24 cellular contexts compared by ENCODE assay signal in the genomic region with DNA sequence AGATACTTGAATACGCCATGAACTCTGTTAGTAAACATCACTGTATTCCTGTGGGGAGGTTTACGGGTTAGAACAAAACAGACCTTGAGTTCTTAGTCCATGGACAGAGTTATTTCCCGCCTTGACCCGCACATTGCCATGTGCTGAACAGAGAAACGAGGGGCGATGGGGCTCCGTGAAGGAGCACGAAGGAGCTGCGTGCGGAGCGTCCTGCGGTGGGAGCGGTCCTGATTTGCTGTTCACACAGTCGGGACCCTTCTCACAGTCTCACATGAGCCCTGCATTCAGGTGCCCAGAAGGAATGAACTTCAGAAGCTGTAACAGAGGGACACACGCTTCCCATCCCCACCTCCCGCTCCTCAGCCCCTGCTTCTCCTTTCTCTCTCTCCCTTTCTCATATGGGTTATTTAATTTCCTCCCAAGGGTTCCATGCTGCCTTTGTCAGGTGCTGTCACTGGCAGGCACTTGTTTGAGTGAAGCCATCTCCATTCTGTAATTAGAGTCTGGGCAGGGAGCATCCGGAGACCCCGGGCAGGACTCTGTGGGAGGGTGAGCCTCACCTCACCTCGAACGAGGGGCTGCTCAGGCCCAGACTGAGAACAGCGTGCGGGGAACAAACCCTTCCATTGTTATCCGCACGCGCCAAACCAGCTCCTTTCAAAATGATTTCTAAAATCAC.
A peak's percentile ranks its signal among the peaks of the same experiment; 100 is the strongest.
DNase-seq lines count a peak whose midpoint lies in the region; ATAC-seq, FAIRE-seq and TF ChIP-seq lines count a peak whose summit lies in the region.
"Had no signal": no experiment of that assay in that cellular context is flagged by ENCODE, and none has a peak within 500 bp of the region (broad histone marks: within the 10 kb centered on the region; RNA-seq: fewer than 3 reads in every experiment).

No MANE protein-coding gene starts in this region.

- no peaks in the 10 kb centered on the region for H3K23me2 ChIP-seq in H1 (ENCODE audit: low read depth, low read length)

- no peak overlapping the region for H3K4ac ChIP-seq in H1 (replicated peaks; ENCODE audit: insufficient read length, low read depth, low read length)
- H3K4ac ChIP-seq in neuronal stem cell (ENCODE audit: low read length): no peak overlapping the region

- no peak overlapping the region for H3K14ac ChIP-seq in H1 (ENCODE audit: insufficient read length)
- no peak overlapping the region for H3K14ac ChIP-seq in neuronal stem cell (ENCODE audit: low read length)

- H3K36me3 ChIP-seq in H1 (ENCODE audit: control insufficient read depth in 2 of 4, insufficient read depth in 4 of 4, low read length in 3 of 4): no peaks in the 10 kb centered on the region
- no peaks in the 10 kb centered on the region for H3K36me3 ChIP-seq in neuronal stem cell (replicated peaks in 1 of 2; ENCODE audit: control insufficient read depth in 2 of 2, insufficient read depth in 2 of 2, low read length in 2 of 2)

- no peaks in the 10 kb centered on the region for H3K4me1 Mint-ChIP-seq in activated naive CD4-positive, alpha-beta T cell treated with anti-CD3 and anti-CD28 coated beads, Interleukin-2, amount 10 ng/mL, durations not matched to agents 7 days and 5 days
- H3K4me1 Mint-ChIP-seq in activated naive CD4-positive, alpha-beta T cell treated with anti-CD3 and anti-CD28 coated beads for 36 hours (ENCODE audit: low read depth): no peaks in the 10 kb centered on the region
- peaks cover 4% of the 10 kb centered on the region for H3K4me1 Mint-ChIP-seq in type B pancreatic cell (ENCODE audit: unreplicated experiment)
- H3K4me1 Mint-ChIP-seq: CD8-positive, alpha-beta memory T cell; GM23338 had no signal

- no peak overlapping the region for H3K18ac ChIP-seq in H1 (ENCODE audit: extremely low read depth, low read length)
- no peak overlapping the region for H3K18ac ChIP-seq in neuronal stem cell (ENCODE audit: low read length)

- H2BK15ac ChIP-seq in H1 (ENCODE audit: low read length) (no peak overlapping the region), neuronal stem cell (ENCODE audit: low read length) (no peak overlapping the region)

- H3K56ac ChIP-seq in H1 (replicated peaks; ENCODE audit: insufficient read length, low read depth, low read length): no peak overlapping the region

- no peak overlapping the region for H3K27ac ChIP-seq in H1 (ENCODE audit: low read depth, low read length)
- H3K27ac ChIP-seq in neuronal stem cell (replicated peaks; ENCODE audit: low read length): no peak overlapping the region
- H3K27ac ChIP-seq: C4-2B, KMS-11 had no signal

- H2BK12ac ChIP-seq in H1 (ENCODE audit: low read depth, low read length) (no peak overlapping the region), neuronal stem cell (ENCODE audit: low read length) (no peak overlapping the region)

- CTCF ChIA-PET in activated naive CD4-positive, alpha-beta T cell treated with anti-CD3 and anti-CD28 coated beads, Interleukin-2, amount 10 ng/mL, durations not matched to agents 7 days and 5 days (lab: Charles Lee): no interaction called here
- CTCF ChIA-PET in activated naive CD4-positive, alpha-beta T cell treated with anti-CD3 and anti-CD28 coated beads for 36 hours (lab: Charles Lee): no interaction called here
- CTCF ChIA-PET in H1 (lab: Charles Lee; ENCODE audit: partially characterized antibody): interaction anchor here (1.4 to 6.0 kb wide), 2 partner anchors 13 to 52 kb away, joined by 3 to 21 read pairs; no protein-coding TSS in a partner anchor

- no peak overlapping the region for H2BK20ac ChIP-seq in H1 (ENCODE audit: low read length)

- H3K27me3 Mint-ChIP-seq in activated naive CD4-positive, alpha-beta T cell treated with anti-CD3 and anti-CD28 coated beads, Interleukin-2, amount 10 ng/mL, durations not matched to agents 7 days and 5 days: no peaks in the 10 kb centered on the region
- H3K27me3 Mint-ChIP-seq in activated naive CD4-positive, alpha-beta T cell treated with anti-CD3 and anti-CD28 coated beads for 36 hours (ENCODE audit: low read depth): no peaks in the 10 kb centered on the region
- peaks cover 21% of the 10 kb centered on the region for H3K27me3 Mint-ChIP-seq in type B pancreatic cell

- H2AK5ac ChIP-seq in H1 (ENCODE audit: low read depth, low read length): no peak overlapping the region
- no peak overlapping the region for H2AK5ac ChIP-seq in neuronal stem cell (ENCODE audit: low read depth, low read length)

- FAIRE-seq in H1 (lab: Jason Lieb, UNC): no peak
- FAIRE-seq: G401.6, GM12892, GM18507 had no signal

- H3K4me3 Mint-ChIP-seq in activated naive CD4-positive, alpha-beta T cell treated with anti-CD3 and anti-CD28 coated beads, Interleukin-2, amount 10 ng/mL, durations not matched to agents 7 days and 5 days: no peak overlapping the region
- H3K4me3 Mint-ChIP-seq in activated naive CD4-positive, alpha-beta T cell treated with anti-CD3 and anti-CD28 coated beads for 36 hours: no peak overlapping the region
- no peak overlapping the region for H3K4me3 Mint-ChIP-seq in type B pancreatic cell
- H3K4me3 Mint-ChIP-seq: CD8-positive, alpha-beta memory T cell; GM23338 had no signal

- no peak for TF ChIP-seq CTCF in H1 (IDR thresholded peaks at IDR 0.05; ENCODE audit: control extremely low read depth in 1 of 3, insufficient read depth in 1 of 3, low read depth in 1 of 3, low read length in 3 of 3)
- no peak for TF ChIP-seq CTCF in type B pancreatic cell (conservative IDR thresholded peaks at IDR 0.05)

- WGBS in H1 (ENCODE audit: extremely low coverage in 1 of 2, insufficient coverage in 1 of 2, insufficient read length in 1 of 2, insufficient replicate concordance in 2 of 2, low coverage in 1 of 2, low lambda C conversion rate in 2 of 2, missing lambda C conversion rate in 1 of 2), 2 experiments: 93% methylated on average over 25 of the region's 25 CpGs; no CpG with 5 or more reads in 1 of the 2 experiments
- no CpG with 5 or more reads among the region's 25 CpGs for WGBS in neuronal stem cell (ENCODE audit: extremely low coverage in 2 of 2, insufficient read length in 2 of 2, insufficient replicate concordance in 1 of 2), 2 donors

- H3K9ac ChIP-seq in H1 (replicated peaks in 1 of 4; ENCODE audit: extremely low read depth in 1 of 4, low read depth in 3 of 4, low read length in 3 of 4) (no peak overlapping the region), neuronal stem cell (ENCODE audit: low read depth, low read length, poor library complexity) (no peak overlapping the region)
- H3K9ac ChIP-seq: KMS-11 had no signal

- TF ChIP-seq POLR2A in H1 (IDR thresholded peaks at IDR 0.05; ENCODE audit: control extremely low read depth in 1 of 2, low read depth in 2 of 2, low read length in 2 of 2): no peak

- H3K23ac ChIP-seq in H1 (ENCODE audit: insufficient read length): no peak overlapping the region
- no peak overlapping the region for H3K23ac ChIP-seq in neuronal stem cell (ENCODE audit: low read depth, low read length, poor library complexity)

- no peak overlapping the region for H2BK5ac ChIP-seq in H1 (ENCODE audit: low read depth, low read length)
- H2BK5ac ChIP-seq in neuronal stem cell (ENCODE audit: low read length): no peak overlapping the region

- H3K4me1 ChIP-seq in H1 (replicated peaks in 1 of 4; ENCODE audit: control insufficient read depth in 3 of 4, insufficient read depth in 4 of 4, low read length in 3 of 4) (no peaks in the 10 kb centered on the region), neuronal stem cell (ENCODE audit: control insufficient read depth in 2 of 2, insufficient read depth in 1 of 2, low read depth in 1 of 2, low read length in 2 of 2) (no peaks in the 10 kb centered on the region)

- H3K27me3 ChIP-seq in H1 (replicated peaks in 1 of 4; ENCODE audit: control insufficient read depth in 3 of 4, extremely low read depth in 1 of 4, insufficient read depth in 3 of 4, low read length in 3 of 4) (no peaks in the 10 kb centered on the region), neuronal stem cell (ENCODE audit: control insufficient read depth in 3 of 3, insufficient read depth in 3 of 3, low read depth in 1 of 3, low read length in 3 of 3) (peaks cover 0 to 14% (median 0%) of the 10 kb centered on the region in 3 experiments)

- no peaks in the 10 kb centered on the region for H4K20me1 ChIP-seq in H1 (replicated peaks in 1 of 2; ENCODE audit: control insufficient read depth in 1 of 2, insufficient read depth in 2 of 2, low read length in 2 of 2)

- H3K4me3 ChIP-seq in H1 (ENCODE audit: extremely low read depth in 1 of 4, insufficient read depth in 2 of 4, low read depth in 3 of 4, low read length in 4 of 4) (no peak overlapping the region), neuronal stem cell (ENCODE audit: low read length in 2 of 2) (no peak overlapping the region)
- H3K4me3 ChIP-seq: GM23338 had no signal

- no peak overlapping the region for H3K27ac Mint-ChIP-seq in activated naive CD4-positive, alpha-beta T cell treated with anti-CD3 and anti-CD28 coated beads, Interleukin-2, amount 10 ng/mL, durations not matched to agents 7 days and 5 days
- no peak overlapping the region for H3K27ac Mint-ChIP-seq in activated naive CD4-positive, alpha-beta T cell treated with anti-CD3 and anti-CD28 coated beads for 36 hours
- no peak overlapping the region for H3K27ac Mint-ChIP-seq in type B pancreatic cell
- H3K27ac Mint-ChIP-seq: GM23338 had no signal

- no peak overlapping the region for H4K5ac ChIP-seq in H1 (ENCODE audit: insufficient read length, low read depth, low read length)

- DNase-seq in activated naive CD4-positive, alpha-beta T cell treated with anti-CD3 and anti-CD28 coated beads, Interleukin-2, amount 10 ng/mL, durations not matched to agents 7 days and 5 days: peak; percentile 8
- DNase-seq in activated naive CD4-positive, alpha-beta T cell treated with anti-CD3 and anti-CD28 coated beads for 36 hours: no peak
- no peak for DNase-seq in H1 (ENCODE audit: low read depth in 1 of 2, low spot score in 2 of 2)
- no peak for DNase-seq in neuronal stem cell (ENCODE audit: low spot score)
- peak; percentile 67 for DNase-seq in type B pancreatic cell (ENCODE audit: extremely low spot score, unreplicated experiment)
- DNase-seq in NOMO-1 (lab: John Stamatoyannopoulos, UW; ENCODE audit: unreplicated experiment in 2 of 2): no peak
- DNase-seq in NCI-H2171 treated with DMSO at 0.1 percent for 48 hours (lab: John Stamatoyannopoulos, UW): no peak
- DNase-seq: CD8-positive, alpha-beta memory T cell; IMR-90; NCI-H1105; NCI-H146; NCI-H2029 treated with DMSO at 0.1 percent for 48 hours; NCI-H2171; NCI-H524 treated with DMSO at 0.1 percent for 48 hours; NCI-H82; SHP77 had no signal

- H3K9me3 ChIP-seq in H1 (ENCODE audit: insufficient read depth in 2 of 2, low read depth in 1 of 2, low read length in 1 of 2): peaks cover 0 to 4% of the 10 kb centered on the region in 2 experiments; a peak in 1 of 4 replicates
- H3K9me3 ChIP-seq in neuronal stem cell (replicated peaks in 1 of 2; ENCODE audit: control insufficient read depth in 2 of 2, insufficient read depth in 1 of 2, low read depth in 1 of 2, low read length in 2 of 2): no peaks in the 10 kb centered on the region

- no peak overlapping the region for H2AFZ ChIP-seq in H1 (ENCODE audit: low read length)
- H2AFZ ChIP-seq in neuronal stem cell (ENCODE audit: low read length): no peak overlapping the region
- H2AFZ ChIP-seq: GM23338 had no signal

- no peak for TF ChIP-seq EP300 in H1 (IDR thresholded peaks at IDR 0.05; ENCODE audit: borderline replicate concordance in 1 of 2, low read depth in 2 of 2, low read length in 2 of 2)

- no peak for ATAC-seq in HG03521 (IDR thresholded peaks at IDR 0.05; ENCODE audit: unreplicated experiment)
- ATAC-seq: GM23338, HCT116 had no signal

- H2BK120ac ChIP-seq in H1 (replicated peaks; ENCODE audit: low read depth, low read length) (no peak overlapping the region), neuronal stem cell (ENCODE audit: low read depth, low read length) (no peak overlapping the region)

- H3K79me1 ChIP-seq in H1 (ENCODE audit: low read depth, low read length): no peaks in the 10 kb centered on the region
- H3K79me1 ChIP-seq in neuronal stem cell (ENCODE audit: low read depth, low read length): no peaks in the 10 kb centered on the region

- POLR2A ChIA-PET in H1 (lab: Charles Lee; ENCODE audit: partially characterized antibody): no interaction called here

- H3K4me2 ChIP-seq in H1 (ENCODE audit: insufficient read depth in 1 of 2, low read depth in 2 of 2, low read length in 2 of 2) (no peak overlapping the region), neuronal stem cell (ENCODE audit: insufficient read depth, low read length, poor library complexity, severe bottlenecking) (no peak overlapping the region)
- H3K4me2 ChIP-seq: GM23338, KMS-11 had no signal

- H4K91ac ChIP-seq in H1 (replicated peaks; ENCODE audit: insufficient read length, low read length) (no peak overlapping the region), neuronal stem cell (ENCODE audit: low read depth, low read length, poor library complexity) (no peak overlapping the region)

- TF ChIP-seq RAD21 in H1 (IDR thresholded peaks at IDR 0.05 in 1 of 2, conservative IDR thresholded peaks at IDR 0.05 in 1 of 2; ENCODE audit: low read depth in 2 of 2, low read length in 2 of 2): no peak

- no peaks in the 10 kb centered on the region for H3K36me3 Mint-ChIP-seq in activated naive CD4-positive, alpha-beta T cell treated with anti-CD3 and anti-CD28 coated beads, Interleukin-2, amount 10 ng/mL, durations not matched to agents 7 days and 5 days
- no peaks in the 10 kb centered on the region for H3K36me3 Mint-ChIP-seq in activated naive CD4-positive, alpha-beta T cell treated with anti-CD3 and anti-CD28 coated beads for 36 hours (ENCODE audit: low read depth)
- no peaks in the 10 kb centered on the region for H3K36me3 Mint-ChIP-seq in type B pancreatic cell
- H3K36me3 Mint-ChIP-seq: CD8-positive, alpha-beta memory T cell had no signal

- intact Hi-C loops in activated naive CD4-positive, alpha-beta T cell treated with anti-CD3 and anti-CD28 coated beads for 36 hours (cut with micrococcal nuclease): no loop called here

- no peaks in the 10 kb centered on the region for H3K79me2 ChIP-seq in H1 (ENCODE audit: control insufficient read depth in 1 of 2, insufficient read depth in 2 of 2, low read length in 2 of 2)

- no peak overlapping the region for H4K8ac ChIP-seq in H1 (ENCODE audit: extremely low read depth, insufficient read depth, low read length)
- H4K8ac ChIP-seq in neuronal stem cell (ENCODE audit: low read depth, low read length): peak overlapping the region; percentile 66

- peaks cover 2% of the 10 kb centered on the region for H3K9me3 Mint-ChIP-seq in activated naive CD4-positive, alpha-beta T cell treated with anti-CD3 and anti-CD28 coated beads, Interleukin-2, amount 10 ng/mL, durations not matched to agents 7 days and 5 days
- H3K9me3 Mint-ChIP-seq in activated naive CD4-positive, alpha-beta T cell treated with anti-CD3 and anti-CD28 coated beads for 36 hours: peaks cover 2% of the 10 kb centered on the region
- no peaks in the 10 kb centered on the region for H3K9me3 Mint-ChIP-seq in type B pancreatic cell
- H3K9me3 Mint-ChIP-seq: CD8-positive, alpha-beta memory T cell had no signal

Comparison
In these comparisons a context has a peak if more than half of its experiments do, and no peak if none do; other contexts are left out.
1. DNase-seq: peak in activated naive CD4-positive, alpha-beta T cell treated with anti-CD3 and anti-CD28 coated beads, Interleukin-2, amount 10 ng/mL, durations not matched to agents 7 days and 5 days (single experiment) and type B pancreatic cell (single experiment); none in activated naive CD4-positive, alpha-beta T cell treated with anti-CD3 and anti-CD28 coated beads for 36 hours (single experiment), H1 (0 of 2), neuronal stem cell (single experiment), NOMO-1 (0 of 2) and NCI-H2171 treated with DMSO at 0.1 percent for 48 hours (single experiment).